ENCODE assay signal across 8 cellular contexts in the genomic region with DNA sequence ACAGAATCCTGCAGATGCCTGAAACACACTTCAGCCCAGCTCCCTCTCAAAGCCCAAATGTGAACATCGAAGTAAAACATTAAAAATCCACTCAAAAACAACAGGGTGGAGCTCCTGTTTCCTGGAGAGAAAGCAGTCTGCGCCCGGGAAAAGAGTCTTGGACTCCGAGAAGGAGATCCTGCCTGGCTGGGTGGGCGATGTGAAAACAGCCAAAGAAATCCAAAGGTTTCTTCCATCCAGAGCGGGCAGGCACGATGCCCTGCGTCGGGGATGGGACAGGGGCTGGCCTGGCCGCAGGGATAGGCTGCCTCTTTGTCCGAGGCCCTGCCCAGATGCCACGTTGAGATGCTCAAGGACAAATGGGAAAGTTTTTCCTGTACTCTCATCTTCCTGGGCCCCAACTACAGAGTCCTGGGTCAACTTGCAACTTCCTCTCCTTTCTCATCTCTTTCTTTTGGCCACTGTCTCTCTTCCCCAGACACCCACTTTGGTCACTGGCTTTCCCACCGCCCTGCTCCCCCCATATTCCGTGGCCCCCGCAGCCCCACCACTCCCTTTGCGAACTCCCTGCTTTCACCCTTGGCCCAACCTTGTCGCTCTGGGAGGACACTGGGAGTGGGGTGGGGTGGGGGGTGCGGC. TPM values are rescaled to one million over a fixed set of nuclear protein-coding genes. Genes with fewer than 3 reads are reported as not detected.
A peak's percentile ranks its signal among the peaks of the same experiment; 100 is the strongest.
DNase-seq lines count a peak whose midpoint lies in the region; ATAC-seq and TF ChIP-seq lines count a peak whose summit lies in the region.

No MANE protein-coding gene starts in this region.

- no peaks in the 10 kb centered on the region for H3K9me3 ChIP-seq in iPS DF 6.9 (ENCODE audit: control insufficient read depth, insufficient read depth, low read length)

- ATAC-seq in GM21381 (IDR thresholded peaks at IDR 0.05; ENCODE audit: unreplicated experiment), result no peak

- no peak overlapping the region for H3K9ac ChIP-seq in rectal smooth muscle tissue (ENCODE audit: low read length)

- H3K4me1 ChIP-seq in iPS DF 6.9 (ENCODE audit: control insufficient read depth, insufficient read depth, low read length) (peaks cover 2% of the 10 kb centered on the region; the same call in 1 of the 2 replicates), rectal smooth muscle tissue (ENCODE audit: control insufficient read depth, insufficient read depth, low read length) (peaks cover 3% of the 10 kb centered on the region)

- peaks cover 10% of the 10 kb centered on the region for H3K36me3 Mint-ChIP-seq in activated CD4-positive, alpha-beta T cell treated with anti-CD3 and anti-CD28 coated beads, Interleukin-2, amount 10 ng/mL, durations not matched to agents 7 days and 5 days (ENCODE audit: low read depth)

- no peaks in the 10 kb centered on the region for H3K27me3 ChIP-seq in brain microvascular endothelial cell (replicated peaks)
- H3K27me3 ChIP-seq in iPS DF 6.9 (ENCODE audit: control insufficient read depth, insufficient read depth, low read length), result no peaks in the 10 kb centered on the region
- no peaks in the 10 kb centered on the region for H3K27me3 ChIP-seq in rectal smooth muscle tissue (ENCODE audit: control insufficient read depth, insufficient read depth, low read length)

- H3K4me3 ChIP-seq in brain microvascular endothelial cell (ENCODE audit: low read depth, low read length) (peak overlapping the region; percentile 81), iPS DF 6.9 (ENCODE audit: low read length) (peak overlapping the region; percentile 76; the same call in 1 of the 2 replicates), rectal smooth muscle tissue (ENCODE audit: low read length) (peak overlapping the region; percentile 92)

- no CpG with 5 or more reads among the region's 18 CpGs for WGBS in iPS DF 6.9 (ENCODE audit: insufficient coverage, insufficient read length)

- no peaks in the 10 kb centered on the region for H3K9me3 Mint-ChIP-seq in activated CD4-positive, alpha-beta T cell treated with anti-CD3 and anti-CD28 coated beads, Interleukin-2, amount 10 ng/mL, durations not matched to agents 7 days and 5 days

- peaks cover 69% of the 10 kb centered on the region for H3K4me1 Mint-ChIP-seq in activated CD4-positive, alpha-beta T cell treated with anti-CD3 and anti-CD28 coated beads, Interleukin-2, amount 10 ng/mL, durations not matched to agents 7 days and 5 days

- no peak for TF ChIP-seq CTCF in brain microvascular endothelial cell (IDR thresholded peaks at IDR 0.05; ENCODE audit: low read depth, low read length, missing control alignments)

- POLR2A ChIA-PET in activated CD4-positive, alpha-beta T cell treated with anti-CD3 and anti-CD28 coated beads, Interleukin-2, amount 10 ng/mL, durations not matched to agents 7 days and 5 days (lab: Charles Lee), result interaction anchor here (1.0 to 1.4 kb wide), 2 partner anchors 19 kb away, joined by 3 to 4 read pairs; no protein-coding TSS in a partner anchor

- H3K4me3 Mint-ChIP-seq in activated CD4-positive, alpha-beta T cell treated with anti-CD3 and anti-CD28 coated beads, Interleukin-2, amount 10 ng/mL, durations not matched to agents 7 days and 5 days, result peak overlapping the region; percentile 91

- H3K27ac Mint-ChIP-seq in activated CD4-positive, alpha-beta T cell treated with anti-CD3 and anti-CD28 coated beads, Interleukin-2, amount 10 ng/mL, durations not matched to agents 7 days and 5 days, result peak overlapping the region; percentile 87

- peaks cover 8% of the 10 kb centered on the region for H3K36me3 ChIP-seq in brain microvascular endothelial cell (replicated peaks)
- no peaks in the 10 kb centered on the region for H3K36me3 ChIP-seq in iPS DF 6.9 (ENCODE audit: control insufficient read depth, insufficient read depth, low read length)
- peaks cover 3% of the 10 kb centered on the region for H3K36me3 ChIP-seq in rectal smooth muscle tissue (ENCODE audit: control insufficient read depth, insufficient read depth, low read length)

- DNase-seq in activated CD4-positive, alpha-beta T cell treated with anti-CD3 and anti-CD28 coated beads, Interleukin-2, amount 10 ng/mL, durations not matched to agents 7 days and 5 days, result no peak
- no peak for DNase-seq in activated CD4-positive, alpha-beta T cell treated with anti-CD3 and anti-CD28 coated beads for 4 hours
- peak; percentile 71 for DNase-seq in NCI-H748 (lab: John Stamatoyannopoulos, UW; ENCODE audit: unreplicated experiment)
- peak; percentile 84 for DNase-seq in brain microvascular endothelial cell
- DNase-seq in iPS DF 6.9 (ENCODE audit: low read depth, low spot score), result peak; percentile 52
- no peak for DNase-seq in MV-4-11 (lab: John Stamatoyannopoulos, UW)

- peak overlapping the region; percentile 88 for H3K27ac ChIP-seq in brain microvascular endothelial cell
- no peak overlapping the region for H3K27ac ChIP-seq in iPS DF 6.9 (ENCODE audit: low read length)
- peak overlapping the region; percentile 92 for H3K27ac ChIP-seq in rectal smooth muscle tissue (ENCODE audit: low read depth, low read length)

- CTCF ChIA-PET in activated CD4-positive, alpha-beta T cell treated with anti-CD3 and anti-CD28 coated beads, Interleukin-2, amount 10 ng/mL, durations not matched to agents 7 days and 5 days (lab: Charles Lee), result interaction anchor here (0.8 to 3.9 kb wide), 8 partner anchors 10 to 255 kb away, joined by 3 to 24 read pairs (median 4); no protein-coding TSS in a partner anchor

- in situ Hi-C loops in brain microvascular endothelial cell (cut with HindIII; ENCODE audit: low pct_ligation_motif_present, low sequenced_read_pairs), result no loop called here

- H3K27me3 Mint-ChIP-seq in activated CD4-positive, alpha-beta T cell treated with anti-CD3 and anti-CD28 coated beads, Interleukin-2, amount 10 ng/mL, durations not matched to agents 7 days and 5 days, result no peaks in the 10 kb centered on the region

RNA-seq across cellular contexts. Expression of gene WIPI1, which starts 0.6 kb away (rescaled TPM):
- total RNA-seq in activated CD4-positive, alpha-beta T cell treated with anti-CD3 and anti-CD28 coated beads, Interleukin-2, amount 10 ng/mL, durations not matched to agents 7 days and 5 days, result 10 to 100 TPM; 28.2 to 34.4 TPM

RNA-seq across cellular contexts. Expression of gene PRKAR1A, which starts 55.6 kb away (rescaled TPM):
- 100 to 1,000 TPM; 200 to 203 TPM for total RNA-seq in activated CD4-positive, alpha-beta T cell treated with anti-CD3 and anti-CD28 coated beads, Interleukin-2, amount 10 ng/mL, durations not matched to agents 7 days and 5 days

Comparison
In these comparisons a context has a peak if more than half of its experiments do, and no peak if none do; other contexts are left out.
1. DNase-seq: peak in NCI-H748 (single experiment), brain microvascular endothelial cell (single experiment) and iPS DF 6.9 (single experiment); none in activated CD4-positive, alpha-beta T cell treated with anti-CD3 and anti-CD28 coated beads, Interleukin-2, amount 10 ng/mL, durations not matched to agents 7 days and 5 days (single experiment), activated CD4-positive, alpha-beta T cell treated with anti-CD3 and anti-CD28 coated beads for 4 hours (0 of 2) and MV-4-11 (single experiment).
2. Peak in every context shown above with its lines, with median percentiles within 50 percentile points of each other: H3K4me3 ChIP-seq.